In genomic region chr11:64356498-64357411, GRCh38 we compare ENCODE assay signal across 8 cellular contexts. TPM values are rescaled to one million over a fixed set of nuclear protein-coding genes. Genes with fewer than 3 reads are reported as not detected.
A peak's percentile ranks its signal among the peaks of the same experiment; 100 is the strongest.
DNase-seq lines count a peak whose midpoint lies in the region; ATAC-seq and TF ChIP-seq lines count a peak whose summit lies in the region.

No MANE protein-coding gene starts in this region.

- peaks cover 52% of the 10 kb centered on the region for H3K4me1 ChIP-seq in mesenchymal stem cell (ENCODE audit: control insufficient read depth, insufficient read depth, low read depth, low read length)
- H3K4me1 ChIP-seq in transverse colon = peaks cover 21 to 41% (median 36%) of the 10 kb centered on the region in 4 donors

- H2BK12ac ChIP-seq in mesenchymal stem cell (ENCODE audit: low read length in 2 of 2) = peak overlapping the region; percentile 50 to 59

- H2BK5ac ChIP-seq in mesenchymal stem cell (ENCODE audit: low read depth, low read length, poor library complexity, severe bottlenecking) = no peak overlapping the region

- peak overlapping the region; percentile 58 to 86 for H3K18ac ChIP-seq in mesenchymal stem cell (ENCODE audit: low read depth in 1 of 2, low read length in 2 of 2)

- no peak overlapping the region for H3K27ac Mint-ChIP-seq in activated naive CD8-positive, alpha-beta T cell treated with anti-CD3 and anti-CD28 coated beads for 36 hours

- H3K36me3 ChIP-seq in mesenchymal stem cell (ENCODE audit: control insufficient read depth in 1 of 2, insufficient read depth in 2 of 2, low read depth in 1 of 2, low read length in 2 of 2) (peaks cover 15 to 20% of the 10 kb centered on the region in 2 experiments), transverse colon (no peaks in the 10 kb centered on the region)

- H3K23ac ChIP-seq in mesenchymal stem cell (ENCODE audit: low read length in 2 of 2) = no peak overlapping the region

- peaks cover 0 to 4% of the 10 kb centered on the region in 2 experiments for H3K27me3 ChIP-seq in mesenchymal stem cell (ENCODE audit: control insufficient read depth in 1 of 2, insufficient read depth in 1 of 2, low read length in 2 of 2)
- no peaks in the 10 kb centered on the region for H3K27me3 ChIP-seq in transverse colon

- H2AK5ac ChIP-seq in mesenchymal stem cell (ENCODE audit: low read length, severe bottlenecking) = peak overlapping the region; percentile 60

- DNase-seq in AG10803 (ENCODE audit: low read depth) = peak; percentile 29
- peak; percentile 69 for DNase-seq in ELR (ENCODE audit: low read depth)
- DNase-seq in NCI-H526 (lab: John Stamatoyannopoulos, UW) = peak; percentile 67 to 83
- peak; percentile 58 for DNase-seq in activated naive CD8-positive, alpha-beta T cell treated with anti-CD3 and anti-CD28 coated beads for 36 hours
- peak; percentile 53 for DNase-seq in mesenchymal stem cell
- no peak for DNase-seq in transverse colon
- DNase-seq in hypothalamus (lab: John Stamatoyannopoulos, UW) = no peak

- peaks cover 32% of the 10 kb centered on the region for H3K4me1 Mint-ChIP-seq in activated naive CD8-positive, alpha-beta T cell treated with anti-CD3 and anti-CD28 coated beads for 36 hours

- peaks cover 28% of the 10 kb centered on the region for H3K79me1 ChIP-seq in mesenchymal stem cell (replicated peaks; ENCODE audit: low read length, poor library complexity, severe bottlenecking)

- peak overlapping the region; percentile 68 for H2BK120ac ChIP-seq in mesenchymal stem cell (ENCODE audit: low read depth, low read length)

- peak overlapping the region; percentile 27 for H4K8ac ChIP-seq in mesenchymal stem cell (ENCODE audit: low read length)

- peak overlapping the region; percentile 73 to 94 for H3K4ac ChIP-seq in mesenchymal stem cell (ENCODE audit: low read depth in 1 of 2, low read length in 2 of 2)

- intact Hi-C loops in transverse colon (cut with DNase I; ENCODE audit: low total_unique reads) = no loop called here

- no peak overlapping the region for H3K27ac ChIP-seq in mesenchymal stem cell (ENCODE audit: low read length, poor library complexity, severe bottlenecking)
- no peak overlapping the region for H3K27ac ChIP-seq in transverse colon

- TF ChIP-seq POLR2A in transverse colon (IDR thresholded peaks at IDR 0.05) = no peak

- no peaks in the 10 kb centered on the region for H3K27me3 Mint-ChIP-seq in activated naive CD8-positive, alpha-beta T cell treated with anti-CD3 and anti-CD28 coated beads for 36 hours

- TF ChIP-seq EP300 in transverse colon (IDR thresholded peaks at IDR 0.05; ENCODE audit: low read depth) = no peak

- ATAC-seq in HG02938 (IDR thresholded peaks at IDR 0.05; ENCODE audit: unreplicated experiment) = no peak

- peak overlapping the region; percentile 81 for H4K91ac ChIP-seq in mesenchymal stem cell (ENCODE audit: low read length)

- H3K9me3 ChIP-seq in mesenchymal stem cell (ENCODE audit: control insufficient read depth, low read length) = no peaks in the 10 kb centered on the region
- H3K9me3 ChIP-seq in transverse colon = no peaks in the 10 kb centered on the region

- TF ChIP-seq CTCF in AG10803 (conservative IDR thresholded peaks at IDR 0.05; ENCODE audit: low read length) (peak; percentile 42), transverse colon (IDR thresholded peaks at IDR 0.05) (peak in 1 of 5 experiments; percentile 34)

- H3K9me3 Mint-ChIP-seq in activated naive CD8-positive, alpha-beta T cell treated with anti-CD3 and anti-CD28 coated beads for 36 hours = no peaks in the 10 kb centered on the region

- in situ Hi-C loops in transverse colon (cut with MboI; ENCODE audit: low pct_ligation_motif_present in 1 of 4, low pct_unique_long_range_greater_than_20kb in 1 of 4, low sequenced_read_pairs in 3 of 4) = no loop called here

- H2BK15ac ChIP-seq in mesenchymal stem cell (ENCODE audit: low read depth, poor library complexity, severe bottlenecking) = peak overlapping the region; percentile 77

- 80% methylated on average over 25 of the region's 25 CpGs for WGBS in mesenchymal stem cell
- 73 to 81% methylated on average over 6 to 21 of the region's 25 CpGs for WGBS in transverse colon (ENCODE audit: low coverage in 1 of 2), 2 donors

- no peak overlapping the region for H3K4me2 ChIP-seq in mesenchymal stem cell (ENCODE audit: low read length, poor library complexity, severe bottlenecking)

- H3K4me3 ChIP-seq in AG10803 (ENCODE audit: low read length) = no peak overlapping the region
- H3K4me3 ChIP-seq in mesenchymal stem cell (ENCODE audit: insufficient read depth in 1 of 2, low read depth in 1 of 2, low read length in 2 of 2) = no peak overlapping the region
- H3K4me3 ChIP-seq in transverse colon = no peak overlapping the region

- H3K9ac ChIP-seq in mesenchymal stem cell (ENCODE audit: low read length) = no peak overlapping the region

- no peak overlapping the region for H3K14ac ChIP-seq in mesenchymal stem cell (ENCODE audit: low read length in 2 of 2)

- peak overlapping the region; percentile 50 for H3K4me3 Mint-ChIP-seq in activated naive CD8-positive, alpha-beta T cell treated with anti-CD3 and anti-CD28 coated beads for 36 hours

- peaks cover 9% of the 10 kb centered on the region for H3K36me3 Mint-ChIP-seq in activated naive CD8-positive, alpha-beta T cell treated with anti-CD3 and anti-CD28 coated beads for 36 hours

- H2AFZ ChIP-seq in mesenchymal stem cell (ENCODE audit: low read depth, low read length) = no peak overlapping the region

RNA-seq across cellular contexts. Expression of gene RPS6KA4, which starts 2.2 kb away (rescaled TPM):
- 10 to 100 TPM; 20.3 to 24.5 TPM for total RNA-seq in activated naive CD8-positive, alpha-beta T cell treated with anti-CD3 and anti-CD28 coated beads for 36 hours
- 23.7 TPM for polyA plus RNA-seq in mesenchymal stem cell (2013, experiment 1 of 2)
- 21.3 TPM for polyA plus RNA-seq in mesenchymal stem cell (2013, experiment 2 of 2)
- total RNA-seq in transverse colon = 10 to 100 TPM; 14.5 to 86.0 (median 34.5) TPM

RNA-seq across cellular contexts. Expression of gene CCDC88B, which starts 16.8 kb away (rescaled TPM):
- 10 to 100 TPM; 73.5 to 74.5 TPM for total RNA-seq in activated naive CD8-positive, alpha-beta T cell treated with anti-CD3 and anti-CD28 coated beads for 36 hours
- 2.0 TPM for polyA plus RNA-seq in mesenchymal stem cell (2013, experiment 1 of 2)
- 1.8 TPM for polyA plus RNA-seq in mesenchymal stem cell (2013, experiment 2 of 2)
- total RNA-seq in transverse colon = 100 to 1,000 TPM in 1 of 4 donors, 10 to 100 TPM in 3; 24.8 to 203 (median 47.1) TPM

RNA-seq across cellular contexts. Expression of gene PRDX5, which starts 38.8 kb away (rescaled TPM):
- 100 to 1,000 TPM; 111 to 116 TPM for total RNA-seq in activated naive CD8-positive, alpha-beta T cell treated with anti-CD3 and anti-CD28 coated beads for 36 hours
- 235 TPM for polyA plus RNA-seq in mesenchymal stem cell (2013, experiment 1 of 2)
- polyA plus RNA-seq in mesenchymal stem cell (2013, experiment 2 of 2) = 233 TPM
- 100 to 1,000 TPM; 152 to 381 (median 265) TPM for total RNA-seq in transverse colon

RNA-seq across cellular contexts. Expression of gene TRMT112, which starts 39.4 kb away (rescaled TPM):
- 100 to 1,000 TPM; 235 to 248 TPM for total RNA-seq in activated naive CD8-positive, alpha-beta T cell treated with anti-CD3 and anti-CD28 coated beads for 36 hours
- 364 TPM for polyA plus RNA-seq in mesenchymal stem cell (2013, experiment 1 of 2)
- polyA plus RNA-seq in mesenchymal stem cell (2013, experiment 2 of 2) = 351 TPM
- 10 to 100 TPM; 59.1 to 99.9 (median 82.7) TPM for total RNA-seq in transverse colon

RNA-seq across cellular contexts. Expression of gene ESRRA, which starts 51.4 kb away (rescaled TPM):
- 10 to 100 TPM; 46.5 to 46.9 TPM for total RNA-seq in activated naive CD8-positive, alpha-beta T cell treated with anti-CD3 and anti-CD28 coated beads for 36 hours
- 10.7 TPM for polyA plus RNA-seq in mesenchymal stem cell (2013, experiment 1 of 2)
- 10.7 TPM for polyA plus RNA-seq in mesenchymal stem cell (2013, experiment 2 of 2)
- 100 to 1,000 TPM; 142 to 272 (median 221) TPM for total RNA-seq in transverse colon

Comparison
In these comparisons a context has a peak if more than half of its experiments do, and no peak if none do; other contexts are left out.
1. DNase-seq: peak in AG10803 (single experiment), ELR (single experiment), NCI-H526 (2 of 2), activated naive CD8-positive, alpha-beta T cell treated with anti-CD3 and anti-CD28 coated beads for 36 hours (single experiment) and mesenchymal stem cell (single experiment); none in transverse colon (single experiment) and hypothalamus (0 of 51).